20 cellular contexts compared by ENCODE assay signal in genomic region chr10:89655722-89656121, GRCh38.
"Had no signal": no experiment of that assay in that cellular context is flagged by ENCODE, and none has a peak within 500 bp of the region (broad histone marks: within the 10 kb centered on the region; RNA-seq: fewer than 3 reads in every experiment).

No MANE protein-coding gene starts in this region.

- DNase-seq: activated CD4-positive, CD25-positive, alpha-beta regulatory T cell treated with anti-CD3 and anti-CD28 coated beads, Interleukin-2, amount 50 U/mL, for 72 hours; activated CD8-positive, alpha-beta memory T cell treated with anti-CD3 and anti-CD28 coated beads for 24 hours; activated CD8-positive, alpha-beta memory T cell treated with anti-CD3 and anti-CD28 coated beads, Interleukin-2, amount 50 U/mL, for 4 hours; activated naive CD4-positive, alpha-beta T cell treated with Interleukin-2 at 50 U/mL for 16 hours; activated naive CD8-positive, alpha-beta T cell treated with anti-CD3 and anti-CD28 coated beads for 36 hours; activated T-cell treated with anti-CD3 and anti-CD28 coated beads, Interleukin-2, amount 50 U/mL, for 4 hours; effector memory CD4-positive, alpha-beta T cell; glutamatergic neuron; hippocampal formation; mesenchymal stem cell; sigmoid colon; stimulated activated CD4-positive, alpha-beta T cell treated with anti-CD3 and anti-CD28 coated beads, Interleukin-2, amount 100 ng/mL, for 48 hours; stimulated activated CD8-positive, alpha-beta memory T cell treated with anti-CD3 and anti-CD28 coated beads, Interleukin-4, amount 100 ng/mL, for 48 hours; stimulated activated naive CD4-positive, alpha-beta T cell treated with Interleukin-2 at 50 U/mL for 16 hours; substantia nigra; T-helper 2 cell; tibial artery had no signal

- H3K4me1 ChIP-seq: sigmoid colon, tibial artery had no signal

- H3K36me3 Mint-ChIP-seq: activated naive CD8-positive, alpha-beta T cell treated with anti-CD3 and anti-CD28 coated beads for 36 hours had no signal

- H3K27me3 Mint-ChIP-seq: activated naive CD8-positive, alpha-beta T cell treated with anti-CD3 and anti-CD28 coated beads for 36 hours had no signal

- H3K4me1 Mint-ChIP-seq: central memory CD8-positive, alpha-beta T cell had no signal

- H3K27ac Mint-ChIP-seq: activated naive CD8-positive, alpha-beta T cell treated with anti-CD3 and anti-CD28 coated beads for 36 hours; activated T-helper 2 cell treated with anti-CD3 and anti-CD28 coated beads, Interferon-gamma antibody, Interleukin-2, Interleukin-4, amounts not matched to agents 10 μg/mL and 5 μg/mL and 100 μg/mL, durations not matched to agents 14 hours and 24 hours and 36 hours had no signal

- H3K9me3 ChIP-seq: sigmoid colon, tibial artery had no signal

- H3K36me3 ChIP-seq: sigmoid colon, tibial artery had no signal

- H3K9me3 Mint-ChIP-seq: activated naive CD8-positive, alpha-beta T cell treated with anti-CD3 and anti-CD28 coated beads for 36 hours; activated T-helper 2 cell treated with anti-CD3 and anti-CD28 coated beads, Interferon-gamma antibody, Interleukin-2, Interleukin-4, amounts not matched to agents 10 μg/mL and 5 μg/mL and 100 μg/mL, durations not matched to agents 14 hours and 24 hours and 36 hours; central memory CD8-positive, alpha-beta T cell had no signal

- H3K27me3 ChIP-seq: sigmoid colon, tibial artery had no signal

- ATAC-seq: activated T-cell treated with anti-CD3 and anti-CD28 coated beads, Interleukin-2, amount 50 U/mL, for 4 hours had no signal

- H3K4me3 ChIP-seq: sigmoid colon, tibial artery had no signal

- H3K27ac ChIP-seq: sigmoid colon, tibial artery, VCaP had no signal

- H3K4me3 Mint-ChIP-seq: activated naive CD8-positive, alpha-beta T cell treated with anti-CD3 and anti-CD28 coated beads for 36 hours; activated T-cell treated with anti-CD3 and anti-CD28 coated beads, Interleukin-2, amount 50 U/mL, for 4 hours; central memory CD8-positive, alpha-beta T cell had no signal
